22 cellular contexts compared by ENCODE assay signal in the genomic region with DNA sequence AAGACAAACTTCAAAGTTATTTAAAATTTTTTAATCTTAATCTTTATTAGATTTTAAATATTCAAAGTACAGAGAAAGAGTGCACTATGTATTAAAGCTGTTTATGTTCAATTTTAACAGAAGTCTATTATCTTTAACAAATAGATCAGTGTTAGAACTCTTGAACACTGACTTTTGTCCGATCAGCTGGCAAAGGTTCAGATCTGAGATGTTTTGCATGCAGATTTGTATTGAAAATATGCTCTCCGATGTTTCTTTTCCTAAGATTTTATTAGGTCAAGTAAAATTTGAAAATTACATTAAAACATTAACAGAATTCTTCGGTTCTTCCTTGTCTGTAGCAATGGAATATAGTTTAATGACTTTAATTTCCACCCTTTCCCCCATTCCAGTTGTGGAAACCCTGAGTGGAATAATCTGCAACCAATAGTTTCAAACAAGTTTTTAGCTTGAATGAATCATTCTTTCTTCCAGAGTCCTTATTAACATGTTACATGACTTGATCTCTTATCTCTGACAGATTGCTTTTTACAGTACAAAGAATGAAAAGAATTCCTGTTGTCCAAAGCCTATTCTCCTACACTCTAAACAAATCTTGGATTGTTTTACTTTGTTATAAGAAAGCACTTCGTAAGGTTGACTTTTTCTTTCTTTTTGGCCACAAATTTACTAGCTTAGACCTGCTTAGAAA. TPM values are rescaled to one million over a fixed set of nuclear protein-coding genes. Genes with fewer than 3 reads are reported as not detected.
DNase-seq lines count a peak whose midpoint lies in the region; TF ChIP-seq lines count a peak whose summit lies in the region.
"Had no signal": no experiment of that assay in that cellular context is flagged by ENCODE, and none has a peak within 500 bp of the region (broad histone marks: within the 10 kb centered on the region; RNA-seq: fewer than 3 reads in every experiment).

No MANE protein-coding gene starts in this region.

- H3K36me3 ChIP-seq in GM23248 (ENCODE audit: low read depth) (peaks cover 4% of the 10 kb centered on the region; the same call in 1 of the 2 replicates), adipocyte (ENCODE audit: control insufficient read depth, insufficient read depth, low read length, severe bottlenecking) (no peaks in the 10 kb centered on the region)
- H3K36me3 ChIP-seq: BE2C, right atrium auricular region had no signal

- H3K4me1 Mint-ChIP-seq in endothelial cell (ENCODE audit: unreplicated experiment): peaks cover 5% of the 10 kb centered on the region
- H3K4me1 Mint-ChIP-seq: memory B cell had no signal

- H3K9me3 Mint-ChIP-seq in endothelial cell (ENCODE audit: unreplicated experiment): no peaks in the 10 kb centered on the region
- H3K9me3 Mint-ChIP-seq: activated CD4-positive, alpha-beta memory T cell treated with anti-CD3 and anti-CD28 coated beads for 36 hours; activated naive CD4-positive, alpha-beta T cell treated with anti-CD3 and anti-CD28 coated beads for 36 hours; GM23338; memory B cell; naive thymus-derived CD4-positive, alpha-beta T cell; T-helper 2 cell treated with Interferon-gamma antibody and Interleukin-4, amounts not matched to agents 5 μg/mL and 100 μg/mL, for 36 hours had no signal

- H3K9me3 ChIP-seq in GM23248 (ENCODE audit: low read depth): no peaks in the 10 kb centered on the region
- H3K9me3 ChIP-seq in adipocyte (ENCODE audit: control insufficient read depth, low read length): no peaks in the 10 kb centered on the region
- H3K9me3 ChIP-seq: BE2C, right atrium auricular region, SJCRH30 had no signal

- H3F3A ChIP-seq in GM23248 (ENCODE audit: insufficient read depth): peaks cover 21% of the 10 kb centered on the region

- H3K9ac ChIP-seq in GM23248 (no peak overlapping the region), adipocyte (ENCODE audit: low read length) (no peak overlapping the region)

- no peaks in the 10 kb centered on the region for H3K36me3 Mint-ChIP-seq in endothelial cell (ENCODE audit: low read depth, unreplicated experiment)
- H3K36me3 Mint-ChIP-seq: memory B cell had no signal

- TF ChIP-seq CTCF in fibroblast of villous mesenchyme (IDR thresholded peaks at IDR 0.05; ENCODE audit: insufficient read depth, low read depth, low read length): no peak
- TF ChIP-seq CTCF in endothelial cell (IDR thresholded peaks at IDR 0.05; ENCODE audit: unreplicated experiment): no peak

- in situ Hi-C loops in GM23248 (cut with MboI): no loop called here

- no peak overlapping the region for H2AFZ ChIP-seq in GM23248
- H2AFZ ChIP-seq: GM23338 had no signal

- no peaks in the 10 kb centered on the region for H3K27me3 ChIP-seq in GM23248 (replicated peaks; ENCODE audit: insufficient read depth)
- H3K27me3 ChIP-seq in adipocyte (replicated peaks; ENCODE audit: control insufficient read depth, insufficient read depth, low read length): no peaks in the 10 kb centered on the region
- H3K27me3 ChIP-seq: BE2C, right atrium auricular region, SJCRH30 had no signal

- H3K79me2 ChIP-seq in GM23248 (ENCODE audit: insufficient read depth): peaks cover 17% of the 10 kb centered on the region

- H3K4me1 ChIP-seq in GM23248 (ENCODE audit: insufficient read depth): peaks cover 30% of the 10 kb centered on the region
- H3K4me1 ChIP-seq in adipocyte (ENCODE audit: control insufficient read depth, insufficient read depth, low read length): peaks cover 12% of the 10 kb centered on the region
- H3K4me1 ChIP-seq: BE2C, right atrium auricular region, SJCRH30 had no signal

- H3K9me2 ChIP-seq in GM23248 (ENCODE audit: insufficient read depth): no peaks in the 10 kb centered on the region

- H3K27ac Mint-ChIP-seq in endothelial cell (ENCODE audit: unreplicated experiment): no peak overlapping the region
- H3K27ac Mint-ChIP-seq: activated CD4-positive, alpha-beta memory T cell treated with anti-CD3 and anti-CD28 coated beads for 36 hours; activated naive CD4-positive, alpha-beta T cell treated with anti-CD3 and anti-CD28 coated beads for 36 hours; GM23338; memory B cell; naive thymus-derived CD4-positive, alpha-beta T cell; T-helper 2 cell treated with Interferon-gamma antibody and Interleukin-4, amounts not matched to agents 5 μg/mL and 100 μg/mL, for 36 hours had no signal

- no peak overlapping the region for H3K4me3 Mint-ChIP-seq in endothelial cell (ENCODE audit: unreplicated experiment)
- H3K4me3 Mint-ChIP-seq: activated CD4-positive, alpha-beta memory T cell treated with anti-CD3 and anti-CD28 coated beads for 36 hours; activated naive CD4-positive, alpha-beta T cell treated with anti-CD3 and anti-CD28 coated beads for 36 hours; GM23338; memory B cell; naive thymus-derived CD4-positive, alpha-beta T cell; T-helper 2 cell treated with Interferon-gamma antibody and Interleukin-4, amounts not matched to agents 5 μg/mL and 100 μg/mL, for 36 hours had no signal

- 77 to 79% methylated on average over 4 of the region's 4 CpGs for WGBS in GM23248 (ENCODE audit: low coverage in 1 of 2, low lambda C conversion rate in 2 of 2, missing lambda C conversion rate in 2 of 2), 2 experiments

- H3K4me2 ChIP-seq in GM23248 (ENCODE audit: unreplicated experiment): peak overlapping the region; percentile 69
- H3K4me2 ChIP-seq: GM23338 had no signal

- 0 out of 2 replicates have a peak overlapping the region, but pooled peaks have one; percentile 18 for H3K27ac ChIP-seq in GM23248
- H3K27ac ChIP-seq in substantia nigra (ENCODE audit: low read depth, low read length, poor library complexity, severe bottlenecking): peak overlapping the region; percentile 60
- H3K27ac ChIP-seq: right atrium auricular region, SJCRH30 had no signal

- DNase-seq in GM23248 (peak; percentile 43), adipocyte (ENCODE audit: low read depth) (peak; percentile 51), fibroblast of villous mesenchyme (ENCODE audit: low read depth) (peak; percentile 28), substantia nigra (lab: John Stamatoyannopoulos, UW) (no peak), SIG-M5 (lab: John Stamatoyannopoulos, UW) (no peak), NCI-H2196 (lab: John Stamatoyannopoulos, UW; ENCODE audit: unreplicated experiment) (no peak), endothelial cell (ENCODE audit: low spot score) (no peak)
- DNase-seq in activated CD8-positive, alpha-beta memory T cell treated with anti-CD3 and anti-CD28 coated beads for 24 hours: no peak
- DNase-seq: activated CD4-positive, alpha-beta memory T cell treated with anti-CD3 and anti-CD28 coated beads for 36 hours; activated naive CD4-positive, alpha-beta T cell treated with anti-CD3 and anti-CD28 coated beads for 36 hours; activated T-cell treated with anti-CD3 and anti-CD28 coated beads, Interleukin-2, amount 50 U/mL, for 1 hour; BE2C; COR-L47; naive thymus-derived CD4-positive, alpha-beta T cell; NCI-H2227 treated with DMSO at 0.1 percent for 48 hours; SJCRH30; stimulated activated CD8-positive, alpha-beta memory T cell treated with anti-CD3 and anti-CD28 coated beads, Interleukin-4, amount 100 ng/mL, for 48 hours had no signal

- H3K4me3 ChIP-seq in GM23248: peak overlapping the region; percentile 15; the same call in 1 of the 2 replicates
- H3K4me3 ChIP-seq in adipocyte (ENCODE audit: low read length): peak overlapping the region; percentile 49
- no peak overlapping the region for H3K4me3 ChIP-seq in fibroblast of villous mesenchyme (ENCODE audit: low read depth, low read length)
- H3K4me3 ChIP-seq: GM23338, K562, right atrium auricular region, SJCRH30 had no signal

- no peaks in the 10 kb centered on the region for H4K20me1 ChIP-seq in GM23248 (ENCODE audit: insufficient read depth)

- H3K27me3 Mint-ChIP-seq in endothelial cell (ENCODE audit: unreplicated experiment): no peaks in the 10 kb centered on the region

RNA-seq across cellular contexts. Expression of gene TCP11L1, which starts 11.4 kb away (rescaled TPM):
- total RNA-seq in GM23248 (2014; rRNA removed; shearing (Covaris generic)): 39.8 and 42.6 TPM in 2 replicates
- 23.4 and 25.4 TPM in 2 replicates for polyA plus RNA-seq in GM23248 (2016; fragmentation: Nextera tagmentation; extraction: Ambion mirVana)
- total RNA-seq in fibroblast of villous mesenchyme (32.5 and 37.1 TPM in 2 replicates), endothelial cell (ENCODE audit: unreplicated experiment) (26.2 TPM)

RNA-seq across cellular contexts. Expression of gene DEPDC7, which starts 12.3 kb away (rescaled TPM):
- 4.8 and 5.3 TPM in 2 replicates for total RNA-seq in GM23248 (2014; rRNA removed; shearing (Covaris generic))
- polyA plus RNA-seq in GM23248 (2016; fragmentation: Nextera tagmentation; extraction: Ambion mirVana): 9.7 and 9.9 TPM in 2 replicates
- total RNA-seq in fibroblast of villous mesenchyme (7.7 and 11.7 TPM in 2 replicates), endothelial cell (ENCODE audit: unreplicated experiment) (0.74 TPM)

Comparison
In these comparisons a context has a peak if more than half of its experiments do, and no peak if none do; other contexts are left out.
1. DNase-seq: peak in GM23248 (single experiment), adipocyte (single experiment) and fibroblast of villous mesenchyme (single experiment); none in substantia nigra (0 of 49), activated CD8-positive, alpha-beta memory T cell treated with anti-CD3 and anti-CD28 coated beads for 24 hours (single experiment), SIG-M5 (single experiment), NCI-H2196 (single experiment) and endothelial cell (single experiment).